ENCODE assay signal across 8 cellular contexts in the genomic region with DNA sequence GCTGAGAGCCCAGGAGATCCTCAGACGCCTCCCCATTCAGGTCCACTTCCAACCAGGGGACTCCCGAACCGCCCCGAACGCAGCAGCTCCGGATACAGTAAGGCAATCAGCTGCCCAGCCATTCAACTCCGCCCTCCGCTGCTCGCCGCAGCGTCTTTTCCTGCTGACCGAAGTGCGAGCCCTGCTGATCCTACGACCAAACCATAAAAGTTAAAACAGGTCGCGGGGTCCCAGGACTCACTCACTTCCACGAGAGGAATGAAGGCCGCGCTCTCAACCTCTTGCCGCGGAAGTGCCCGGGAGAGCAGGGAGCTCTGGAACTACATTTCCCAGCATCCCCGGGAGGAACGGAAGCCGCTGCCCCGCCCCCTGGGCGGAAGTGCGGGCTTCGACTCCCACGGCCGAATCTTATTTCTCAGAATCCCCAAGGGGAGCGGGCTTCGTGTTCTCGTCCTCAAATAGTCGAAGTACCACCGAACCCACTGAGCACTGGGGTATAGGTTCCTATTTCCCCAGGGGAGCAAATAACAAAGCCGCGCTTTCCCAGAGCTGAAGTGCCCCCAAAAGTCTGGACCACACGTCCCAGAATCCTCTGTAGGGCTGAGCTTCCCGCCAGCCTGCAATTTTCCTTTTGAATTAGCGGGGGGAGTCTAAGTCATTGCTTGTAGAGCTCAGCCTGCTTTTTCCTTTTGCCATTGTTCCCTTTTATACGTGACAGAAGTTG. TPM values are rescaled to one million over a fixed set of nuclear protein-coding genes. Genes with fewer than 3 reads are reported as not detected.
DNase-seq lines count a peak whose midpoint lies in the region; ATAC-seq, FAIRE-seq and TF ChIP-seq lines count a peak whose summit lies in the region.

A gene (minus strand): TSS at position 298 of the 724 bp plus-strand sequence. CDS start 13,097 bp downstream, outside the sequence.

- H3K4me1 ChIP-seq in Caco-2 (peaks cover 5% of the 10 kb centered on the region; the same call in 1 of the 2 replicates), HUES64 (ENCODE audit: insufficient read depth, low read length) (peaks cover 9% of the 10 kb centered on the region; the same call in 1 of the 2 replicates), OCI-LY3 (ENCODE audit: low read length) (peaks cover 11% of the 10 kb centered on the region)

- CTCF ChIA-PET in Caco-2 (lab: Charles Lee): interaction anchor here (0.5 to 1.6 kb wide), 4 partner anchors 16 to 378 kb away, joined by 3 to 8 read pairs (median 4); a partner anchor contains a TSS

- H3K79me2 ChIP-seq in OCI-LY3 (ENCODE audit: low read length): peaks cover 8% of the 10 kb centered on the region

- peak within 1 kb of the TSS; percentile 71 for H3K27ac ChIP-seq in HUES64 (ENCODE audit: low read depth, low read length)
- peak within 1 kb of the TSS; percentile 47 for H3K27ac ChIP-seq in OCI-LY3 (ENCODE audit: low read length)

- ATAC-seq in GM21423 (IDR thresholded peaks at IDR 0.05; ENCODE audit: unreplicated experiment): peak; percentile 84

- intact Hi-C loops in Caco-2 (cut with micrococcal nuclease; ENCODE audit: unreplicated experiment): loop anchor here (1.0 to 5.0 kb wide), 3 partner anchors 16 to 68 kb away; a partner anchor contains a TSS

- POLR2A ChIA-PET in Caco-2 (lab: Charles Lee): interaction anchor here (0.6 to 1.6 kb wide), 9 partner anchors 16 to 277 kb away, joined by 3 to 10 read pairs (median 4); a partner anchor contains a TSS

- H3K27me3 Mint-ChIP-seq in Caco-2 (ENCODE audit: insufficient read depth, unreplicated experiment) (peaks cover under 1% of the 10 kb centered on the region), mesothelial cell of epicardium (ENCODE audit: low read depth) (peaks cover 4% of the 10 kb centered on the region)

- H3K4me3 ChIP-seq in Caco-2 (ENCODE audit: low read depth, low read length) (peak within 1 kb of the TSS; percentile 52), HUES64 (ENCODE audit: low read length) (peak within 1 kb of the TSS; percentile 94), OCI-LY3 (ENCODE audit: low read length) (peak within 1 kb of the TSS; percentile 80)

- no peaks in the 10 kb centered on the region; the same call in 1 of the 2 replicates for H3K36me3 ChIP-seq in Caco-2 (ENCODE audit: control insufficient read depth, insufficient read depth, low read length)
- H3K36me3 ChIP-seq in HUES64 (ENCODE audit: insufficient read depth, low read length): peaks cover 32% of the 10 kb centered on the region
- H3K36me3 ChIP-seq in OCI-LY3 (replicated peaks; ENCODE audit: low read depth, low read length): peaks cover 35% of the 10 kb centered on the region

- H3K9me3 Mint-ChIP-seq in Caco-2 (ENCODE audit: unreplicated experiment): peaks cover 11% of the 10 kb centered on the region
- H3K9me3 Mint-ChIP-seq in mesothelial cell of epicardium: peaks cover 16% of the 10 kb centered on the region

- H3K4me2 ChIP-seq in OCI-LY3 (ENCODE audit: low read length): peak within 1 kb of the TSS; percentile 71

- under 1% methylated on average over 42 of the region's 42 CpGs for WGBS in HUES64

- peaks cover 16% of the 10 kb centered on the region for H3K36me3 Mint-ChIP-seq in Caco-2 (ENCODE audit: insufficient read depth, unreplicated experiment)
- peaks cover 20% of the 10 kb centered on the region for H3K36me3 Mint-ChIP-seq in mesothelial cell of epicardium

- H3K27ac Mint-ChIP-seq in Caco-2 (ENCODE audit: unreplicated experiment) (peak within 1 kb of the TSS; percentile 88), mesothelial cell of epicardium (peak within 1 kb of the TSS; percentile 96)

- TF ChIP-seq CTCF in Caco-2 (IDR thresholded peaks at IDR 0.05; ENCODE audit: insufficient read depth in 1 of 2, low read depth in 1 of 2, low read length in 1 of 2, severe bottlenecking in 1 of 2, unreplicated experiment in 1 of 2): no peak
- no peak for TF ChIP-seq CTCF in OCI-LY3 (IDR thresholded peaks at IDR 0.05; ENCODE audit: low read depth, low read length)
- TF ChIP-seq CTCF in mesothelial cell of epicardium (IDR thresholded peaks at IDR 0.05; ENCODE audit: unreplicated experiment): no peak

- peak within 1 kb of the TSS; percentile 94 for H3K4me3 Mint-ChIP-seq in Caco-2 (ENCODE audit: unreplicated experiment)
- H3K4me3 Mint-ChIP-seq in mesothelial cell of epicardium: peak within 1 kb of the TSS; percentile 97

- H3K9ac ChIP-seq in HUES64 (ENCODE audit: low read depth, low read length) (peak within 1 kb of the TSS; percentile 82), OCI-LY3 (ENCODE audit: low read length) (peak within 1 kb of the TSS; percentile 82)

- peak; percentile 53 for FAIRE-seq in endometrium (lab: Jason Lieb, UNC)

- H3K27me3 ChIP-seq in Caco-2 (replicated peaks; ENCODE audit: control insufficient read depth, insufficient read depth, low read length) (no peaks in the 10 kb centered on the region), HUES64 (ENCODE audit: insufficient read depth, low read length) (no peaks in the 10 kb centered on the region), OCI-LY3 (ENCODE audit: low read depth, low read length) (no peaks in the 10 kb centered on the region)

- H3K4me1 Mint-ChIP-seq in Caco-2 (ENCODE audit: low read depth, unreplicated experiment) (peaks cover 11% of the 10 kb centered on the region), mesothelial cell of epicardium (peaks cover 13% of the 10 kb centered on the region)

- H3K9me3 ChIP-seq in Caco-2 (0 out of 2 replicates have a peak, but pooled peaks cover 6% of the 10 kb centered on the region), HUES64 (ENCODE audit: insufficient read depth, low read depth, low read length) (peaks cover 2% of the 10 kb centered on the region; the same call in 1 of the 2 replicates), OCI-LY3 (ENCODE audit: insufficient read depth, low read length) (peaks cover 10% of the 10 kb centered on the region; the same call in 1 of the 2 replicates)

- H4K20me1 ChIP-seq in OCI-LY3 (ENCODE audit: insufficient read depth, low read length): no peaks in the 10 kb centered on the region

- peak; percentile 90 to 92 for DNase-seq in Caco-2
- DNase-seq in activated CD8-positive, alpha-beta memory T cell treated with anti-CD3 and anti-CD28 coated beads, Interleukin-2, amount 50 U/mL, for 48 hours: peak; percentile 91
- peak; percentile 74 to 84 for DNase-seq in mesothelial cell of epicardium (ENCODE audit: low spot score in 2 of 2, unreplicated experiment in 2 of 2)
- peak; percentile 81 to 84 for DNase-seq in stimulated activated CD8-positive, alpha-beta memory T cell treated with anti-CD3 and anti-CD28 coated beads, Interleukin-15, amount 100 ng/mL, for 48 hours (ENCODE audit: low read depth in 2 of 2)

- peak within 1 kb of the TSS; percentile 98 for H2AFZ ChIP-seq in OCI-LY3 (ENCODE audit: low read depth, low read length)

- BruUV-seq in Caco-2 (replicated peaks; lab: Mats Ljungman, UMichigan): no TSS peak

RNA-seq across cellular contexts. Expression of the gene that starts here (rescaled TPM):
- 14.8 and 14.9 TPM in 2 replicates for total RNA-seq in Caco-2 (2022)
- polyA plus RNA-seq in HUES64 (2013, experiment 1 of 2): 12.4 TPM
- 14.8 TPM for polyA plus RNA-seq in HUES64 (2013, experiment 2 of 2)
- total RNA-seq in mesothelial cell of epicardium: 20.8 to 21.8 TPM (median 21.1 TPM) in 3 replicates

Comparison
In these comparisons a context has a peak if more than half of its experiments do, and no peak if none do; other contexts are left out.
1. Peak in every context shown above with its lines: DNase-seq, ATAC-seq, H3K4me3 ChIP-seq and H3K27ac ChIP-seq.